ENCODE assay signal across 22 cellular contexts in genomic region chr6:126891158-126891557, GRCh38.
"Had no signal": no experiment of that assay in that cellular context is flagged by ENCODE, and none has a peak within 500 bp of the region (broad histone marks: within the 10 kb centered on the region; RNA-seq: fewer than 3 reads in every experiment).

No MANE protein-coding gene starts in this region.

- ATAC-seq: mucosa of descending colon; naive thymus-derived CD4-positive, alpha-beta T cell; natural killer cell treated with Interleukin-12 subunit alpha and Interleukin-12 subunit beta and Interleukin-15 and Interleukin-18, amount 100 ng/mL, for 72 hours; right cardiac atrium; stimulated activated effector memory CD8-positive, alpha-beta T cell treated with anti-CD3 and anti-CD28 coated beads, Interleukin-12 subunit alpha, Interleukin-12 subunit beta, amount 100 ng/mL, for 72 hours had no signal

- FAIRE-seq: small intestine had no signal

- H3K36me3 ChIP-seq: left ventricle myocardium inferior, ovary, prostate gland, sigmoid colon, spleen, suprapubic skin, thoracic aorta, tibial artery, uterus had no signal

- H3K27ac ChIP-seq: left ventricle myocardium inferior, ovary, prostate gland, sigmoid colon, spleen, suprapubic skin, thoracic aorta, tibial artery, uterus had no signal

- H3K9me3 ChIP-seq: left ventricle myocardium inferior, mucosa of descending colon, ovary, prostate gland, sigmoid colon, suprapubic skin, thoracic aorta, tibial artery, uterus had no signal

- H3K4me3 ChIP-seq: left ventricle myocardium inferior, lung, mucosa of descending colon, ovary, prostate gland, sigmoid colon, spleen, suprapubic skin, thoracic aorta, tibial artery, uterus had no signal

- DNase-seq: islet precursor cell; left ventricle myocardium inferior; mesendoderm; midbrain; mucosa of descending colon; naive thymus-derived CD4-positive, alpha-beta T cell; ovary; retina; right cardiac atrium; sigmoid colon; small intestine; spleen; stimulated activated CD4-positive, alpha-beta T cell treated with anti-CD3 and anti-CD28 coated beads, Interleukin-4, amount 100 ng/mL, for 24 hours; stimulated activated naive CD4-positive, alpha-beta T cell; tibial artery; uterus had no signal

- H3K27me3 ChIP-seq: ovary, sigmoid colon, spleen, suprapubic skin, tibial artery, uterus had no signal

- H3K4me1 ChIP-seq: left ventricle myocardium inferior, prostate gland, sigmoid colon, spleen, suprapubic skin, tibial artery, uterus had no signal
